21 cellular contexts compared by ENCODE assay signal in the genomic region with DNA sequence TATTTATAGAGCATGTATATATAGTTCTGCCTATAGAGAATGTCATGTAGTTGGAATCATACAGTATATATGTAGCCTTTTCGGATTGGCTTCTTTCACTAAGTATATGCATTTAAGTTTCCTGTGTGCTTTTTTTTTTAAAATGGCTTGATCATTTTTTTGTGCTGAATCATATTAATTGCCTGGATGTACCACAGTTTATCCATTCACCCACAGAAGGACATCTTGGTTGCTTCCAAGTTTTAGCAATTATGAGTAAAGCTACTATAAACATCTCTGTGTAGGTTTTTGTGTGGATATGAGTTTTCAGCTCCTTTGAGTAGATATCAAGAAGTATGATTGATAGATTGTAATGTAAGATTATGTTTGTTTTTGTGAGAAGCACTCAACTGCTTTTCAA. TPM values are rescaled to one million over a fixed set of nuclear protein-coding genes. Genes with fewer than 3 reads are reported as not detected.
"Had no signal": no experiment of that assay in that cellular context is flagged by ENCODE, and none has a peak within 500 bp of the region (broad histone marks: within the 10 kb centered on the region; RNA-seq: fewer than 3 reads in every experiment).

No MANE protein-coding gene starts in this region.

- H3K4me3 Mint-ChIP-seq: activated naive CD4-positive, alpha-beta T cell treated with anti-CD3 and anti-CD28 coated beads, Interleukin-2, amount 10 ng/mL, durations not matched to agents 7 days and 5 days; immature natural killer cell; mesothelial cell of epicardium; neural crest cell; stimulated activated naive CD8-positive, alpha-beta T cell treated with anti-CD3 and anti-CD28 coated beads, Interleukin-15, amount 100 ng/mL, for 72 hours had no signal

- H3K36me3 ChIP-seq: lower lobe of right lung, right lobe of liver had no signal

- H3K9me3 ChIP-seq: lower lobe of right lung, psoas muscle, right lobe of liver, spleen had no signal

- H3K4me1 ChIP-seq: psoas muscle had no signal

- FAIRE-seq: colon, endometrium had no signal

- H3K4me3 ChIP-seq: lower lobe of right lung, psoas muscle, right lobe of liver, spleen had no signal

- ATAC-seq: esophagus mucosa; left cardiac atrium; lower lobe of right lung; psoas muscle; right lobe of liver; stimulated activated naive CD8-positive, alpha-beta T cell treated with anti-CD3 and anti-CD28 coated beads, Interleukin-15, amount 100 ng/mL, for 72 hours had no signal

- H3K9me3 Mint-ChIP-seq: activated naive CD4-positive, alpha-beta T cell treated with anti-CD3 and anti-CD28 coated beads, Interleukin-2, amount 10 ng/mL, durations not matched to agents 7 days and 5 days; immature natural killer cell; mesothelial cell of epicardium; neural crest cell; stimulated activated naive CD8-positive, alpha-beta T cell treated with anti-CD3 and anti-CD28 coated beads, Interleukin-15, amount 100 ng/mL, for 72 hours had no signal

- H3K27me3 Mint-ChIP-seq: activated naive CD4-positive, alpha-beta T cell treated with anti-CD3 and anti-CD28 coated beads, Interleukin-2, amount 10 ng/mL, durations not matched to agents 7 days and 5 days; stimulated activated naive CD8-positive, alpha-beta T cell treated with anti-CD3 and anti-CD28 coated beads, Interleukin-15, amount 100 ng/mL, for 72 hours had no signal

- H3K27ac Mint-ChIP-seq: activated naive CD4-positive, alpha-beta T cell treated with anti-CD3 and anti-CD28 coated beads, Interleukin-2, amount 10 ng/mL, durations not matched to agents 7 days and 5 days; immature natural killer cell; mesothelial cell of epicardium; stimulated activated naive CD8-positive, alpha-beta T cell treated with anti-CD3 and anti-CD28 coated beads, Interleukin-15, amount 100 ng/mL, for 72 hours had no signal

- H3K27me3 ChIP-seq: right lobe of liver, spleen had no signal

- DNase-seq: activated CD4-positive, alpha-beta T cell treated with anti-CD3 and anti-CD28 coated beads for 1 hour; activated CD4-positive, alpha-beta T cell treated with anti-CD3 and anti-CD28 coated beads, Interleukin-2, amount 50 U/mL, for 4 hours; activated naive CD4-positive, alpha-beta T cell treated with anti-CD3 and anti-CD28 coated beads, Interleukin-2, amount 10 ng/mL, durations not matched to agents 7 days and 5 days; activated T-cell treated with anti-CD3 and anti-CD28 coated beads for 4 hours; glutamatergic neuron; immature natural killer cell; left cardiac atrium; lower lobe of right lung; psoas muscle; right lobe of liver; spleen; stimulated activated naive CD8-positive, alpha-beta T cell treated with anti-CD3 and anti-CD28 coated beads, Interleukin-15, amount 100 ng/mL, for 72 hours had no signal

- H3K36me3 Mint-ChIP-seq: mesothelial cell of epicardium had no signal

- H3K27ac ChIP-seq: lower lobe of right lung, psoas muscle, right lobe of liver, spleen, VCaP had no signal

RNA-seq across cellular contexts. Expression of a gene that starts 23.8 kb away (rescaled TPM):
- total RNA-seq: mesothelial cell of epicardium, neural crest cell, osteocyte, temporal lobe had no signal
- polyA plus RNA-seq: adipose tissue, immature natural killer cell had no signal
